9 cellular contexts compared by ENCODE assay signal in the genomic region with DNA sequence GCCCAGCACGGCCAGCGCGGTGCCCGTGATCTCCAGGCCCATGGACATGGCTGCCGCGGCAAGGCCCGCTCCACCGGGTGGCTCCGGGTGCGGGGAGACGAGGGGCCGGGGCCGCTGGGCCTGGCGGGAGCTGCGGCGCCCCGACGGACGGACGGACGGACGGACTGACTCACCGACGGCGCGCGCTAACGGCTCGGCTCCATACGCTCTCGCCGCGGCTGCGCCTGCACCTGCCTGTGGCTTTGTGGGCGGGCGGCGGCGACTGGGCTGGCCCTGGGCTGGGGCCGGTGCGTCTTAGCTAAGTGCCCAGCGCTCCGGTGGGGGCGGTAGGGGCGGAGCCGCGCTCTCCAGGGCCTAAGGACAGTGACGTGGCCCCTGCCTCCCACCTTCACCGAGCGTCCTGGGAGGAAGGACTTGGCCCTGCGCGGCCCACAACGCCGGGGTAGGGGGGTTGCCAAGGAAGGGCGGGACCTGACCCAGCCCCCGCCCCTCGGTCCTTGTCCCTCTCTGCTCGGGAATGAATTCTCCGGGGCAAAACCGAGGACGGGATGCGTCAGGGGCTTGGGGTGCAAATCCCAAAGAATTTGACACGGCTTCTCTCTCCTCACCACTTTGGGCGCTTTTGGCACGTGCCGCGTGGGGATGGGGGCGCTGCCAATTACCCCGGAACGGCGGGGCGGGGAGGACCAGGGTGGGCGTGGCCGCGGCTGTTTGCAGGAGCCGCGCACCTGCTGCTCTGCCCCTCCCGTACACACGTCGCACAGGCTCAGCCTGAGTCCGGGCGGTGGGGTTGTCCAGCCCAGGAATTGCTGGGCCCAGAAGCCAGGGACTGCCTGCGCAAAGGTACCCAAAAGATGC. TPM values are rescaled to one million over a fixed set of nuclear protein-coding genes. Genes with fewer than 3 reads are reported as not detected.
DNase-seq lines count a peak whose midpoint lies in the region; ATAC-seq lines count a peak whose summit lies in the region.
"Had no signal": no experiment of that assay in that cellular context is flagged by ENCODE, and none has a peak within 500 bp of the region (broad histone marks: within the 10 kb centered on the region; RNA-seq: fewer than 3 reads in every experiment).

A gene with protein sequence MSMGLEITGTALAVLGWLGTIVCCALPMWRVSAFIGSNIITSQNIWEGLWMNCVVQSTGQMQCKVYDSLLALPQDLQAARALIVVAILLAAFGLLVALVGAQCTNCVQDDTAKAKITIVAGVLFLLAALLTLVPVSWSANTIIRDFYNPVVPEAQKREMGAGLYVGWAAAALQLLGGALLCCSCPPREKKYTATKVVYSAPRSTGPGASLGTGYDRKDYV (minus strand): TSS at position 269 of the 858 bp plus-strand sequence. CDS start 221 bp downstream, at position 48.

- peak within 1 kb of the TSS; percentile 69 for H3K9ac ChIP-seq in ES-I3 (ENCODE audit: low read depth, low read length)

- H3K4me1 Mint-ChIP-seq in stimulated activated naive CD8-positive, alpha-beta T cell treated with anti-CD3 and anti-CD28 coated beads, Interleukin-15, Interleukin-2, amounts not matched to agents 100 ng/mL and 50 ng/mL, for 24 hours (ENCODE audit: low read depth) = peaks cover 6% of the 10 kb centered on the region

- peaks cover 52% of the 10 kb centered on the region for H3K27me3 Mint-ChIP-seq in stimulated activated naive CD8-positive, alpha-beta T cell treated with anti-CD3 and anti-CD28 coated beads, Interleukin-15, Interleukin-2, amounts not matched to agents 100 ng/mL and 50 ng/mL, for 24 hours

- peak; percentile 91 for DNase-seq in NCI-H2107 treated with DMSO at 0.1 percent for 48 hours (lab: John Stamatoyannopoulos, UW; ENCODE audit: unreplicated experiment)
- DNase-seq in activated naive CD4-positive, alpha-beta T cell treated with anti-CD3 and anti-CD28 coated beads, Interleukin-2, amount 50 U/mL, for 72 hours (ENCODE audit: low spot score in 2 of 2) = peak in 1 of 2 donors; percentile 18
- DNase-seq in iPS-NIHi7 (ENCODE audit: extremely low spot score) = peak; percentile 88

- ATAC-seq in activated naive CD4-positive, alpha-beta T cell treated with anti-CD3 and anti-CD28 coated beads, Interleukin-2, amount 50 U/mL, for 72 hours = peak; percentile 50 to 52
- ATAC-seq in GM21367 (IDR thresholded peaks at IDR 0.05; ENCODE audit: unreplicated experiment) = no peak
- no peak for ATAC-seq in GM18511 (IDR thresholded peaks at IDR 0.05; ENCODE audit: unreplicated experiment)
- ATAC-seq in HG03108 (IDR thresholded peaks at IDR 0.05; ENCODE audit: unreplicated experiment) = no peak

- no peak within 1 kb of the TSS for H3K27ac Mint-ChIP-seq in activated naive CD4-positive, alpha-beta T cell treated with anti-CD3 and anti-CD28 coated beads, Interleukin-2, amount 50 U/mL, for 72 hours
- no peak within 1 kb of the TSS for H3K27ac Mint-ChIP-seq in stimulated activated naive CD8-positive, alpha-beta T cell treated with anti-CD3 and anti-CD28 coated beads, Interleukin-15, Interleukin-2, amounts not matched to agents 100 ng/mL and 50 ng/mL, for 24 hours

- H3K36me3 Mint-ChIP-seq in activated naive CD4-positive, alpha-beta T cell treated with anti-CD3 and anti-CD28 coated beads, Interleukin-2, amount 50 U/mL, for 72 hours = no peaks in the 10 kb centered on the region
- H3K36me3 Mint-ChIP-seq in stimulated activated naive CD8-positive, alpha-beta T cell treated with anti-CD3 and anti-CD28 coated beads, Interleukin-15, Interleukin-2, amounts not matched to agents 100 ng/mL and 50 ng/mL, for 24 hours (ENCODE audit: low read depth) = no peaks in the 10 kb centered on the region

- no peaks in the 10 kb centered on the region for H3K36me3 ChIP-seq in ES-I3 (ENCODE audit: insufficient read depth, low read length)

- no peaks in the 10 kb centered on the region for H3K9me3 ChIP-seq in ES-I3 (ENCODE audit: control insufficient read depth, insufficient read depth, low read length)

- no peaks in the 10 kb centered on the region for H3K4me1 ChIP-seq in ES-I3 (ENCODE audit: insufficient read depth, low read length)

- H3K4me3 Mint-ChIP-seq in stimulated activated naive CD8-positive, alpha-beta T cell treated with anti-CD3 and anti-CD28 coated beads, Interleukin-15, Interleukin-2, amounts not matched to agents 100 ng/mL and 50 ng/mL, for 24 hours = peak within 1 kb of the TSS; percentile 7

- peaks cover 0 to 4% of the 10 kb centered on the region in 2 donors for H3K9me3 Mint-ChIP-seq in activated naive CD4-positive, alpha-beta T cell treated with anti-CD3 and anti-CD28 coated beads, Interleukin-2, amount 50 U/mL, for 72 hours
- peaks cover 5% of the 10 kb centered on the region for H3K9me3 Mint-ChIP-seq in stimulated activated naive CD8-positive, alpha-beta T cell treated with anti-CD3 and anti-CD28 coated beads, Interleukin-15, Interleukin-2, amounts not matched to agents 100 ng/mL and 50 ng/mL, for 24 hours

RNA-seq across cellular contexts. Expression of the gene that starts here (rescaled TPM):
- not detected for total RNA-seq in activated naive CD4-positive, alpha-beta T cell treated with anti-CD3 and anti-CD28 coated beads, Interleukin-2, amount 50 U/mL, for 72 hours
- total RNA-seq: LHCN-M2 had no signal

Comparison
In these comparisons a context has a peak if more than half of its experiments do, and no peak if none do; other contexts are left out.
1. Peak in ATAC-seq in activated naive CD4-positive, alpha-beta T cell treated with anti-CD3 and anti-CD28 coated beads, Interleukin-2, amount 50 U/mL, for 72 hours; RNA of the gene not detected or under 1 TPM.